Comparison of ENCODE assay signal across 13 cellular contexts in the genomic region with DNA sequence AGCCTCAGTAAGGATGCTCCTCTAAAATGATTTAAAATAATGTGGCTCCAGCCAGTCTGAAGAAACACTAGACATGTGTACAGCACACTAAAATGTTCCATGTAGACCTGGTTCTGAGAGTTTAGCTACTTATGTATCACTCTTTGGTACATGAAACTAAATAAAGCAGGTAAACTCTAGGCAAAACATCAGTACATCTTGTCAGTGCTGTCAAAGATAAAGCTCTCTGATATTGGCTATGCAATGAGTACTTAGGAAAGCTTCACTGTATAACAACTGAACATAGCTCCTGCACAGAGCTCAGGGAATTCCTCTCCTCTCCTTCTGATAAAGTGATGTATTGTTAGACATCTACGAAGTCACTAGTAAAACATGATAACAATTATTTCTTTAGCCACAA. TPM values are rescaled to one million over a fixed set of nuclear protein-coding genes. Genes with fewer than 3 reads are reported as not detected.
DNase-seq lines count a peak whose midpoint lies in the region; ATAC-seq and TF ChIP-seq lines count a peak whose summit lies in the region.
"Had no signal": no experiment of that assay in that cellular context is flagged by ENCODE, and none has a peak within 500 bp of the region (broad histone marks: within the 10 kb centered on the region; RNA-seq: fewer than 3 reads in every experiment).

No MANE protein-coding gene starts in this region.

- no peaks in the 10 kb centered on the region for H3K27me3 ChIP-seq in SU-DHL-6 (ENCODE audit: low read length)
- no peaks in the 10 kb centered on the region for H3K27me3 ChIP-seq in testis
- H3K27me3 ChIP-seq: gastrocnemius medialis had no signal

- ATAC-seq in activated T-cell treated with anti-CD3 and anti-CD28 coated beads, Interleukin-2, amount 50 U/mL, for 72 hours (replicated peaks in 1 of 2) = peak; percentile 34 to 40
- ATAC-seq in HG02840 (IDR thresholded peaks at IDR 0.05; ENCODE audit: low FRiP score, unreplicated experiment) = no peak
- ATAC-seq: gastrocnemius medialis had no signal

- H3K4me2 ChIP-seq in SU-DHL-6 (ENCODE audit: low read depth, low read length, poor library complexity, severe bottlenecking) = peak overlapping the region; percentile 79
- H3K4me2 ChIP-seq: smooth muscle cell had no signal

- H3K4me3 ChIP-seq in SU-DHL-6 (ENCODE audit: insufficient read depth, low read length, poor library complexity, severe bottlenecking) (peak overlapping the region; percentile 77), testis (peak overlapping the region; percentile 2 to 59)
- H3K4me3 ChIP-seq: gastrocnemius medialis had no signal

- no peaks in the 10 kb centered on the region for H3K9me3 Mint-ChIP-seq in activated T-cell treated with anti-CD3 and anti-CD28 coated beads, Interleukin-2, amount 50 U/mL, for 72 hours
- no peaks in the 10 kb centered on the region for H3K9me3 Mint-ChIP-seq in osteocyte (ENCODE audit: unreplicated experiment)

- peaks cover 77% of the 10 kb centered on the region for H3K4me1 Mint-ChIP-seq in activated T-cell treated with anti-CD3 and anti-CD28 coated beads, Interleukin-2, amount 50 U/mL, for 72 hours (ENCODE audit: low read depth)
- peaks cover 16% of the 10 kb centered on the region for H3K4me1 Mint-ChIP-seq in osteocyte (ENCODE audit: unreplicated experiment)

- H3K27ac ChIP-seq in SU-DHL-6 (ENCODE audit: low read depth, low read length) (peak overlapping the region; percentile 89), testis (peak overlapping the region in 1 of 2 donors; percentile 42)
- H3K27ac ChIP-seq: gastrocnemius medialis had no signal

- peaks cover 89% of the 10 kb centered on the region for H3K79me2 ChIP-seq in SU-DHL-6 (ENCODE audit: insufficient read depth, low read length)

- peak overlapping the region; percentile 74 for H3K9ac ChIP-seq in SU-DHL-6 (ENCODE audit: low read length)

- intact Hi-C loops in testis (cut with DNase I; ENCODE audit: low total_unique reads) = no loop called here

- H3K9me3 ChIP-seq in SU-DHL-6 (ENCODE audit: insufficient read depth, low read length) (no peaks in the 10 kb centered on the region), testis (no peaks in the 10 kb centered on the region)
- H3K9me3 ChIP-seq: gastrocnemius medialis had no signal

- no peaks in the 10 kb centered on the region for H3K4me1 ChIP-seq in testis

- H3K9me2 ChIP-seq in SU-DHL-6 (replicated peaks; ENCODE audit: insufficient read depth, low read length) = no peaks in the 10 kb centered on the region

- H3K27ac Mint-ChIP-seq in activated T-cell treated with anti-CD3 and anti-CD28 coated beads, Interleukin-2, amount 50 U/mL, for 72 hours = peak overlapping the region; percentile 100
- no peak overlapping the region for H3K27ac Mint-ChIP-seq in osteocyte (ENCODE audit: unreplicated experiment)

- H3K36me3 ChIP-seq in SU-DHL-6 (ENCODE audit: low read length) = peaks cover 15% of the 10 kb centered on the region
- H3K36me3 ChIP-seq in testis (ENCODE audit: low read depth, missing control alignments) = no peaks in the 10 kb centered on the region
- H3K36me3 ChIP-seq: gastrocnemius medialis had no signal

- no peak for TF ChIP-seq POLR2A in testis (IDR thresholded peaks at IDR 0.05)

- no peaks in the 10 kb centered on the region for H3K27me3 Mint-ChIP-seq in activated T-cell treated with anti-CD3 and anti-CD28 coated beads, Interleukin-2, amount 50 U/mL, for 72 hours (ENCODE audit: low read depth)
- peaks cover 6% of the 10 kb centered on the region for H3K27me3 Mint-ChIP-seq in osteocyte (ENCODE audit: unreplicated experiment)

- peak overlapping the region; percentile 88 to 96 for H3K4me3 Mint-ChIP-seq in activated T-cell treated with anti-CD3 and anti-CD28 coated beads, Interleukin-2, amount 50 U/mL, for 72 hours
- no peak overlapping the region for H3K4me3 Mint-ChIP-seq in osteocyte (ENCODE audit: unreplicated experiment)

- H3K36me3 Mint-ChIP-seq in activated T-cell treated with anti-CD3 and anti-CD28 coated beads, Interleukin-2, amount 50 U/mL, for 72 hours (ENCODE audit: insufficient read depth in 2 of 2) = peaks cover 0 to 18% of the 10 kb centered on the region in 2 donors
- H3K36me3 Mint-ChIP-seq in osteocyte (ENCODE audit: unreplicated experiment) = no peaks in the 10 kb centered on the region

- 43 to 57% methylated on average over 1 of the region's 1 CpG for WGBS in testis, 2 donors

- no peaks in the 10 kb centered on the region for H4K20me1 ChIP-seq in SU-DHL-6 (ENCODE audit: low read depth, low read length)

- peaks cover 51% of the 10 kb centered on the region for H3F3A ChIP-seq in SU-DHL-6 (ENCODE audit: insufficient read depth)

- TF ChIP-seq CTCF in SU-DHL-6 (IDR thresholded peaks at IDR 0.05; ENCODE audit: insufficient read depth, low read length, poor library complexity, severe bottlenecking) (no peak), testis (IDR thresholded peaks at IDR 0.05) (no peak), osteocyte (IDR thresholded peaks at IDR 0.05) (no peak)

- DNase-seq in activated T-cell treated with anti-CD3 and anti-CD28 coated beads, Interleukin-2, amount 50 U/mL, for 72 hours = no peak
- DNase-seq in activated T-cell treated with anti-CD3 and anti-CD28 coated beads for 4 hours = no peak
- peak; percentile 11 for DNase-seq in globus pallidus (ENCODE audit: low spot score)
- no peak for DNase-seq in testis
- no peak for DNase-seq in osteocyte (ENCODE audit: extremely low spot score, unreplicated experiment)
- DNase-seq in midbrain (lab: John Stamatoyannopoulos, UW) = no peak
- DNase-seq: activated gamma-delta T cell treated with Interleukin-2 at 50 U/mL for 16 hours, gastrocnemius medialis, mesendoderm, NCI-H2171 treated with DMSO at 0.1 percent for 48 hours had no signal

- no peak overlapping the region for H2AFZ ChIP-seq in SU-DHL-6 (ENCODE audit: low read depth, low read length, severe bottlenecking)

RNA-seq across cellular contexts. Expression of a gene that starts 3.5 kb away (rescaled TPM):
- 10 to 100 TPM; 15.3 to 24.0 TPM for total RNA-seq in activated T-cell treated with anti-CD3 and anti-CD28 coated beads, Interleukin-2, amount 50 U/mL, for 72 hours
- 10 to 100 TPM; 49.1 to 59.6 TPM for total RNA-seq in testis
- polyA plus RNA-seq in testis (ENCODE audit: insufficient read depth, low read depth, low replicate concordance) = 9.3 TPM
- total RNA-seq in osteocyte = 0.55 and 0.56 TPM in 2 replicates

Comparison
In these comparisons a context has a peak if more than half of its experiments do, and no peak if none do; other contexts are left out.
1. RNA of a gene that starts 3.5 kb away (total RNA-seq): 49.1 to 59.6 TPM in testis and 15.3 to 24.0 TPM in activated T-cell treated with anti-CD3 and anti-CD28 coated beads, Interleukin-2, amount 50 U/mL, for 72 hours; 0.55 to 0.56 TPM in osteocyte; every median in the first group is over 10 times any median in the second.